ENCODE assay signal across 8 cellular contexts in the genomic region with DNA sequence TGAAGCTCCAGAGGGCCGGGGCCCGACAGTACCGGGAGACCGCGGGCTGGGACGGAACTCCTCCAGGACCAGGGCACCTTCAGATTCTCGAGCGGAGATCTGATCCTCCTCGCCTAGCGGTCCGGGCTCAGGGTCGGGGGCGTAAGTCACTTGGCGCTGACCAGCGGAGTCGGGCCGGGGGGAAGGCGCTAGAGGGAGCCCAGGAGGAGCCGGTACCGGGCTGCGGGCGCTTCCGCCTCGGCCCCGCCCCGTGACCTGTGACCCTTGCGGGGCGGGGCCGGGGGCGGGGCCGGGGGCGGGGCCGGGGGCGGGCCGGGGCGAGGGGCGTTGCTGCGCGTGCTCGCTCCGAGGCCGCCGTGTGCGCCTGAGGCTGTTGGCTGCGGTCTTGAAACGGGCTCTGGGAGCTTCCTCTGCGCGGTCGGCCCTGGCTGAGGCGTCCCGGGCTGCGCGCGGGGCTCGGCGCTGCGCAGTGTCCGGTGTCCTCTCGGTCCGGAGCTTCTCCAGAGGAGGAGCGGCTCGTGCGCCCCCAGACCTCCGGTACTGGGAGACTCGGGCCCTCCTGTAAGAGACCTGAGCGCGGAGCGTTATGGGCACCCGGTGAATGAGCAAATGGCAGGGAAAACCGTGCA. TPM values are rescaled to one million over a fixed set of nuclear protein-coding genes. Genes with fewer than 3 reads are reported as not detected.
A peak's percentile ranks its signal among the peaks of the same experiment; 100 is the strongest.
DNase-seq lines count a peak whose midpoint lies in the region; ATAC-seq and TF ChIP-seq lines count a peak whose summit lies in the region.

A gene (minus strand): TSS at position 239 of the 629 bp plus-strand sequence. CDS start 373 bp downstream, outside the sequence.

- peaks cover 21% of the 10 kb centered on the region for H3K79me1 ChIP-seq in mesenchymal stem cell (replicated peaks; ENCODE audit: low read length, poor library complexity, severe bottlenecking)

- peak within 1 kb of the TSS; percentile 98 for H3K4me3 ChIP-seq in AG09309 (ENCODE audit: control insufficient read depth, low read depth, low read length)
- H3K4me3 ChIP-seq in mesenchymal stem cell (ENCODE audit: insufficient read depth in 1 of 2, low read depth in 1 of 2, low read length in 2 of 2), result peak within 1 kb of the TSS; percentile 84 to 93

- H3K9me3 ChIP-seq in mesenchymal stem cell (ENCODE audit: control insufficient read depth, low read length), result no peaks in the 10 kb centered on the region

- peak within 1 kb of the TSS in 1 of 2 experiments; percentile 84 for H3K4ac ChIP-seq in mesenchymal stem cell (ENCODE audit: low read depth in 1 of 2, low read length in 2 of 2)

- peaks cover 24% of the 10 kb centered on the region for H3K36me3 Mint-ChIP-seq in effector memory CD8-positive, alpha-beta T cell (ENCODE audit: insufficient read depth)

- peak within 1 kb of the TSS; percentile 95 for H3K4me2 ChIP-seq in mesenchymal stem cell (ENCODE audit: low read length, poor library complexity, severe bottlenecking)

- H3K18ac ChIP-seq in mesenchymal stem cell (ENCODE audit: low read depth in 1 of 2, low read length in 2 of 2), result peak within 1 kb of the TSS; percentile 41 to 91

- peak; percentile 35 for DNase-seq in AG09309 (ENCODE audit: low read depth)
- peak; percentile 76 for DNase-seq in NCI-H82 (lab: John Stamatoyannopoulos, UW)
- DNase-seq in activated CD8-positive, alpha-beta memory T cell treated with anti-CD3 and anti-CD28 coated beads for 24 hours, result peak; percentile 88
- peak in 2 of 3 experiments; percentile 66 to 72 for DNase-seq in effector memory CD8-positive, alpha-beta T cell
- peak; percentile 86 for DNase-seq in mesenchymal stem cell
- peak; percentile 41 for DNase-seq in stimulated activated CD8-positive, alpha-beta memory T cell treated with anti-CD3 and anti-CD28 coated beads, Interleukin-12 subunit alpha, Interleukin-12 subunit beta, amount 100 ng/mL, for 24 hours (ENCODE audit: extremely low read depth)

- H3K27ac ChIP-seq in mesenchymal stem cell (ENCODE audit: low read length, poor library complexity, severe bottlenecking), result no peak within 1 kb of the TSS

- no peak within 1 kb of the TSS for H2BK15ac ChIP-seq in mesenchymal stem cell (ENCODE audit: low read depth, poor library complexity, severe bottlenecking)

- H3K4me3 Mint-ChIP-seq in effector memory CD8-positive, alpha-beta T cell, result peak within 1 kb of the TSS; percentile 73 to 77

- no peak within 1 kb of the TSS for H2BK120ac ChIP-seq in mesenchymal stem cell (ENCODE audit: low read depth, low read length)

- ATAC-seq in GM18861 (IDR thresholded peaks at IDR 0.05; ENCODE audit: unreplicated experiment), result peak; percentile 53
- ATAC-seq in HG03175 (IDR thresholded peaks at IDR 0.05; ENCODE audit: unreplicated experiment), result peak; percentile 75
- ATAC-seq in effector memory CD8-positive, alpha-beta T cell (replicated peaks), result peak; percentile 82

- peak within 1 kb of the TSS; percentile 94 for H4K8ac ChIP-seq in mesenchymal stem cell (ENCODE audit: low read length)

- peak within 1 kb of the TSS; percentile 92 for H3K9ac ChIP-seq in mesenchymal stem cell (ENCODE audit: low read length)

- H3K27me3 Mint-ChIP-seq in effector memory CD8-positive, alpha-beta T cell, result no peaks in the 10 kb centered on the region

- WGBS in mesenchymal stem cell, result under 1% methylated on average over 53 of the region's 70 CpGs

- H3K36me3 ChIP-seq in mesenchymal stem cell (ENCODE audit: control insufficient read depth in 1 of 2, insufficient read depth in 2 of 2, low read depth in 1 of 2, low read length in 2 of 2), result peaks cover 0 to 26% of the 10 kb centered on the region in 2 experiments

- H2AK5ac ChIP-seq in mesenchymal stem cell (ENCODE audit: low read length, severe bottlenecking), result no peak within 1 kb of the TSS

- H3K27ac Mint-ChIP-seq in effector memory CD8-positive, alpha-beta T cell, result peak within 1 kb of the TSS; percentile 82 to 93

- H3K4me1 Mint-ChIP-seq in effector memory CD8-positive, alpha-beta T cell (ENCODE audit: low read depth in 2 of 2), result peaks cover 12 to 16% of the 10 kb centered on the region in 2 donors

- peak; percentile 45 for TF ChIP-seq CTCF in AG09309 (IDR thresholded peaks at IDR 0.05; ENCODE audit: control insufficient read depth, insufficient read depth, low read depth, low read length, missing control alignments)

- H3K4me1 ChIP-seq in mesenchymal stem cell (ENCODE audit: control insufficient read depth, insufficient read depth, low read depth, low read length), result peaks cover 23% of the 10 kb centered on the region

- no peaks in the 10 kb centered on the region for H3K9me3 Mint-ChIP-seq in effector memory CD8-positive, alpha-beta T cell

- H3K27me3 ChIP-seq in mesenchymal stem cell (ENCODE audit: control insufficient read depth in 1 of 2, insufficient read depth in 1 of 2, low read length in 2 of 2), result no peaks in the 10 kb centered on the region

- peak within 1 kb of the TSS in 1 of 2 experiments; percentile 87 for H3K14ac ChIP-seq in mesenchymal stem cell (ENCODE audit: low read length in 2 of 2)

- peak within 1 kb of the TSS; percentile 28 to 75 for H2BK12ac ChIP-seq in mesenchymal stem cell (ENCODE audit: low read length in 2 of 2)

- peak within 1 kb of the TSS; percentile 30 to 84 for H3K23ac ChIP-seq in mesenchymal stem cell (ENCODE audit: low read length in 2 of 2)

- peak within 1 kb of the TSS; percentile 92 for H2AFZ ChIP-seq in mesenchymal stem cell (ENCODE audit: low read depth, low read length)

- peak within 1 kb of the TSS; percentile 40 for H4K91ac ChIP-seq in mesenchymal stem cell (ENCODE audit: low read length)

- H2BK5ac ChIP-seq in mesenchymal stem cell (ENCODE audit: low read depth, low read length, poor library complexity, severe bottlenecking), result no peak within 1 kb of the TSS

RNA-seq across cellular contexts. Expression of the gene that starts here (rescaled TPM):
- 31.0 TPM for polyA plus RNA-seq in mesenchymal stem cell (2013, experiment 1 of 2)
- polyA plus RNA-seq in mesenchymal stem cell (2013, experiment 2 of 2), result 30.2 TPM

Comparison
In these comparisons a context has a peak if more than half of its experiments do, and no peak if none do; other contexts are left out.
1. DNase-seq: peak in every context shown above with its lines; median percentile 88 in activated CD8-positive, alpha-beta memory T cell treated with anti-CD3 and anti-CD28 coated beads for 24 hours; 86 in mesenchymal stem cell; 76 in NCI-H82; 69 in effector memory CD8-positive, alpha-beta T cell; 41 in stimulated activated CD8-positive, alpha-beta memory T cell treated with anti-CD3 and anti-CD28 coated beads, Interleukin-12 subunit alpha, Interleukin-12 subunit beta, amount 100 ng/mL, for 24 hours; 35 in AG09309.